11 cellular contexts compared by ENCODE assay signal in genomic region chr1:151061704-151062103, GRCh38. TPM values are rescaled to one million over a fixed set of nuclear protein-coding genes. Genes with fewer than 3 reads are reported as not detected.
A peak's percentile ranks its signal among the peaks of the same experiment; 100 is the strongest.
DNase-seq lines count a peak whose midpoint lies in the region; ATAC-seq, FAIRE-seq and TF ChIP-seq lines count a peak whose summit lies in the region.
"Had no signal": no experiment of that assay in that cellular context is flagged by ENCODE, and none has a peak within 500 bp of the region (broad histone marks: within the 10 kb centered on the region; RNA-seq: fewer than 3 reads in every experiment).

No MANE protein-coding gene starts in this region.

- H3K79me1 ChIP-seq in H1 (ENCODE audit: low read depth, low read length): peaks cover 4% of the 10 kb centered on the region

- peak overlapping the region; percentile 98 for H3K27ac Mint-ChIP-seq in neural crest cell (ENCODE audit: unreplicated experiment)

- no peak overlapping the region for H3K14ac ChIP-seq in H1 (ENCODE audit: insufficient read length)

- DNase-seq in DND-41: no peak
- DNase-seq in NB4 (ENCODE audit: low read depth): no peak
- DNase-seq in H1 (ENCODE audit: low read depth in 1 of 2, low spot score in 2 of 2): no peak
- DNase-seq in neural crest cell (ENCODE audit: low read depth, low spot score): no peak
- no peak for DNase-seq in hippocampal formation (lab: John Stamatoyannopoulos, UW)
- no peak for DNase-seq in NCI-H82 (lab: John Stamatoyannopoulos, UW)
- DNase-seq in stimulated activated CD4-positive, alpha-beta T cell treated with anti-CD3 and anti-CD28 coated beads, Interleukin-12 subunit alpha, Interleukin-12 subunit beta, amount 100 ng/mL, for 4 hours: no peak
- DNase-seq: Caco-2 had no signal

- peaks cover 11% of the 10 kb centered on the region for H4K20me1 ChIP-seq in DND-41 (ENCODE audit: insufficient read depth, low read length)
- peaks cover 0 to 5% of the 10 kb centered on the region in 2 experiments for H4K20me1 ChIP-seq in H1 (replicated peaks in 1 of 2; ENCODE audit: control insufficient read depth in 1 of 2, insufficient read depth in 2 of 2, low read length in 2 of 2)

- H3K4me2 ChIP-seq in DND-41 (ENCODE audit: insufficient read depth, low read length) (peak overlapping the region; percentile 79), H1 (ENCODE audit: insufficient read depth in 1 of 2, low read depth in 2 of 2, low read length in 2 of 2) (peak overlapping the region; percentile 81 to 96)

- 88% methylated on average over 2 of the region's 2 CpGs; no CpG with 5 or more reads in 1 of the 2 experiments for WGBS in H1 (ENCODE audit: extremely low coverage in 1 of 2, insufficient coverage in 1 of 2, insufficient read length in 1 of 2, insufficient replicate concordance in 2 of 2, low coverage in 1 of 2, low lambda C conversion rate in 2 of 2, missing lambda C conversion rate in 1 of 2), 2 experiments

- H3K4me1 ChIP-seq in DND-41 (ENCODE audit: insufficient read depth, low read length) (peaks cover 80% of the 10 kb centered on the region), H1 (replicated peaks in 1 of 4; ENCODE audit: control insufficient read depth in 3 of 4, insufficient read depth in 4 of 4, low read length in 3 of 4) (peaks cover 4 to 14% (median 6%) of the 10 kb centered on the region in 4 experiments; a peak in 6 of 7 replicates)

- peak overlapping the region; percentile 57 to 92 for H3K4me3 ChIP-seq in DND-41 (ENCODE audit: low read depth in 1 of 2, low read length in 2 of 2)
- H3K4me3 ChIP-seq in NB4 (ENCODE audit: low read depth, low read length): peak overlapping the region; percentile 99
- peak overlapping the region in 3 of 4 experiments; percentile 80 to 97 (median 94); a peak in 5 of 8 replicates for H3K4me3 ChIP-seq in H1 (ENCODE audit: extremely low read depth in 1 of 4, insufficient read depth in 2 of 4, low read depth in 3 of 4, low read length in 4 of 4)

- POLR2A ChIA-PET in H1 (lab: Charles Lee; ENCODE audit: partially characterized antibody): interaction anchor here (0.6 to 9.1 kb wide), 3 partner anchors 9 to 90 kb away, joined by 3 to 107 read pairs (median 47); partner anchors contain the start of genes C1orf56 and GABPB2

- H2AK5ac ChIP-seq in H1 (ENCODE audit: low read depth, low read length): no peak overlapping the region

- H3K27me3 Mint-ChIP-seq in neural crest cell (ENCODE audit: low read depth): no peaks in the 10 kb centered on the region
- H3K27me3 Mint-ChIP-seq: central memory CD8-positive, alpha-beta T cell; stimulated activated memory B cell treated with anti-CD40 and anti-IgM and Interleukin-4, amounts not matched to agents 10 μg/mL and 1 μg/mL and 100 μg/mL, for 72 hours had no signal

- no peak for TF ChIP-seq POLR2A in NB4 (IDR thresholded peaks at IDR 0.05; ENCODE audit: extremely low read depth, insufficient read length)
- no peak for TF ChIP-seq POLR2A in H1 (IDR thresholded peaks at IDR 0.05; ENCODE audit: control extremely low read depth in 1 of 2, low read depth in 2 of 2, low read length in 2 of 2)

- no peak for FAIRE-seq in H1 (lab: Jason Lieb, UNC)

- no peaks in the 10 kb centered on the region for H3K9me3 Mint-ChIP-seq in neural crest cell
- H3K9me3 Mint-ChIP-seq: central memory CD8-positive, alpha-beta T cell; stimulated activated memory B cell treated with anti-CD40 and anti-IgM and Interleukin-4, amounts not matched to agents 10 μg/mL and 1 μg/mL and 100 μg/mL, for 72 hours had no signal

- H2AFZ ChIP-seq in DND-41 (ENCODE audit: low read depth, low read length): no peak overlapping the region
- H2AFZ ChIP-seq in H1 (ENCODE audit: low read length): no peak overlapping the region

- TF ChIP-seq EP300 in H1 (IDR thresholded peaks at IDR 0.05; ENCODE audit: borderline replicate concordance in 1 of 2, low read depth in 2 of 2, low read length in 2 of 2): no peak

- peak overlapping the region; percentile 98 for H3K4me3 Mint-ChIP-seq in neural crest cell
- H3K4me3 Mint-ChIP-seq: central memory CD8-positive, alpha-beta T cell; stimulated activated memory B cell treated with anti-CD40 and anti-IgM and Interleukin-4, amounts not matched to agents 10 μg/mL and 1 μg/mL and 100 μg/mL, for 72 hours had no signal

- H3K18ac ChIP-seq in H1 (ENCODE audit: extremely low read depth, low read length): no peak overlapping the region

- peaks cover 13% of the 10 kb centered on the region; the same call in 1 of the 2 replicates for H3K23me2 ChIP-seq in H1 (ENCODE audit: low read depth, low read length)

- H3K9ac ChIP-seq in DND-41 (ENCODE audit: low read depth, low read length) (peak overlapping the region; percentile 89), H1 (replicated peaks in 1 of 4; ENCODE audit: extremely low read depth in 1 of 4, low read depth in 3 of 4, low read length in 3 of 4) (no peak overlapping the region)

- no peak overlapping the region for H3K4ac ChIP-seq in H1 (replicated peaks; ENCODE audit: insufficient read length, low read depth, low read length)

- H2BK5ac ChIP-seq in H1 (ENCODE audit: low read depth, low read length): no peak overlapping the region

- H3K27ac ChIP-seq in DND-41 (ENCODE audit: low read length): peak overlapping the region; percentile 94
- H3K27ac ChIP-seq in H1 (ENCODE audit: low read depth, low read length): no peak overlapping the region

- ATAC-seq in DND-41 (ENCODE audit: insufficient read depth, low read depth) (no peak), HG03095 (IDR thresholded peaks at IDR 0.05; ENCODE audit: unreplicated experiment) (no peak)
- ATAC-seq: stimulated activated memory B cell treated with anti-CD40 and anti-IgM and Interleukin-4, amounts not matched to agents 10 μg/mL and 1 μg/mL and 100 μg/mL, for 72 hours had no signal

- no peak overlapping the region for H2BK20ac ChIP-seq in H1 (ENCODE audit: low read length)

- H4K8ac ChIP-seq in H1 (ENCODE audit: extremely low read depth, insufficient read depth, low read length): no peak overlapping the region

- TF ChIP-seq CTCF in DND-41 (IDR thresholded peaks at IDR 0.05; ENCODE audit: borderline replicate concordance, extremely low read depth, low read length, poor library complexity, severe bottlenecking) (no peak), NB4 (IDR thresholded peaks at IDR 0.05; ENCODE audit: low read depth, low read length) (no peak), H1 (IDR thresholded peaks at IDR 0.05; ENCODE audit: control extremely low read depth in 1 of 3, insufficient read depth in 1 of 3, low read depth in 1 of 3, low read length in 3 of 3) (no peak), neural crest cell (conservative IDR thresholded peaks at IDR 0.05) (no peak)

- H4K5ac ChIP-seq in H1 (ENCODE audit: insufficient read length, low read depth, low read length): no peak overlapping the region

- CTCF ChIA-PET in H1 (lab: Charles Lee; ENCODE audit: partially characterized antibody): interaction anchor here (1.3 to 7.3 kb wide), 6 partner anchors 10 to 103 kb away, joined by 4 to 95 read pairs (median 14); partner anchors contain the start of genes C1orf56 and GABPB2

- H3K36me3 ChIP-seq in DND-41 (ENCODE audit: insufficient read depth, low read length) (peaks cover 36% of the 10 kb centered on the region), H1 (ENCODE audit: control insufficient read depth in 2 of 4, insufficient read depth in 4 of 4, low read length in 3 of 4) (peaks cover 0 to 1% (median under 1%) of the 10 kb centered on the region in 4 experiments; a peak in 5 of 8 replicates)

- H3K56ac ChIP-seq in H1 (replicated peaks; ENCODE audit: insufficient read length, low read depth, low read length): no peak overlapping the region

- no peak overlapping the region for H3K23ac ChIP-seq in H1 (ENCODE audit: insufficient read length)

- no peak overlapping the region for H2BK15ac ChIP-seq in H1 (ENCODE audit: low read length)

- no peak overlapping the region for H2BK12ac ChIP-seq in H1 (ENCODE audit: low read depth, low read length)

- H4K91ac ChIP-seq in H1 (replicated peaks; ENCODE audit: insufficient read length, low read length): no peak overlapping the region

- H3K79me2 ChIP-seq in DND-41 (ENCODE audit: insufficient read depth, low read length) (peaks cover 99% of the 10 kb centered on the region), H1 (ENCODE audit: control insufficient read depth in 1 of 2, insufficient read depth in 2 of 2, low read length in 2 of 2) (peaks cover 7 to 78% of the 10 kb centered on the region in 2 experiments)

- TF ChIP-seq RAD21 in H1 (IDR thresholded peaks at IDR 0.05 in 1 of 2, conservative IDR thresholded peaks at IDR 0.05 in 1 of 2; ENCODE audit: low read depth in 2 of 2, low read length in 2 of 2): no peak

- no peaks in the 10 kb centered on the region for H3K9me3 ChIP-seq in DND-41 (ENCODE audit: insufficient read depth, low read length, severe bottlenecking)
- no peaks in the 10 kb centered on the region for H3K9me3 ChIP-seq in H1 (ENCODE audit: insufficient read depth in 2 of 2, low read depth in 1 of 2, low read length in 1 of 2)
- H3K9me3 ChIP-seq: Caco-2 had no signal

- peaks cover 20% of the 10 kb centered on the region for H3K36me3 Mint-ChIP-seq in neural crest cell (ENCODE audit: low read depth)

- no peak overlapping the region for H2BK120ac ChIP-seq in H1 (replicated peaks; ENCODE audit: low read depth, low read length)

- H3K27me3 ChIP-seq in DND-41 (ENCODE audit: insufficient read depth, low read length, poor library complexity): no peaks in the 10 kb centered on the region
- no peaks in the 10 kb centered on the region for H3K27me3 ChIP-seq in H1 (replicated peaks in 1 of 4; ENCODE audit: control insufficient read depth in 3 of 4, extremely low read depth in 1 of 4, insufficient read depth in 3 of 4, low read length in 3 of 4)

- H3K4me1 Mint-ChIP-seq in neural crest cell: peaks cover 67% of the 10 kb centered on the region

RNA-seq across cellular contexts. Expression of gene MLLT11, which starts 1.5 kb away (rescaled TPM):
- total RNA-seq in H1 (2021; fragmentation: NEBNext Ultra II Directional; extraction: Animal tissue kit (Norgen Biotek cat#: 25700)): 18.1 and 19.2 TPM in 2 replicates
- 10.2 and 13.7 TPM in 2 replicates for polyA plus RNA-seq in H1 (2011; rRNA removed)
- 13.5 TPM for polyA plus RNA-seq in H1 (2011; cell fraction: cytosol; rRNA removed)
- 7.0 TPM for polyA plus RNA-seq in H1 (2011; cell fraction: nucleus; rRNA removed)
- 12.4 to 16.6 TPM (median 13.0 TPM) in 4 replicates for polyA plus RNA-seq in H1 (2012, experiment 1 of 2)
- 9.6 TPM for polyA plus RNA-seq in H1 (2012, experiment 2 of 2)
- 22.1 TPM for polyA plus RNA-seq in H1 (2013, experiment 1 of 2)
- 22.9 TPM for polyA plus RNA-seq in H1 (2013, experiment 2 of 2)
- polyA minus RNA-seq in H1 (2011; rRNA and poly(A)+ RNA removed): 11.1 and 13.9 TPM in 2 replicates
- 5.0 TPM for polyA minus RNA-seq in H1 (2011; cell fraction: cytosol; rRNA and poly(A)+ RNA removed)
- 4.8 TPM for polyA minus RNA-seq in H1 (2011; cell fraction: nucleus; rRNA and poly(A)+ RNA removed)
- total RNA-seq in neural crest cell: 63.9 and 66.1 TPM in 2 replicates

RNA-seq across cellular contexts. Expression of gene CDC42SE1, which starts 2.3 kb away (rescaled TPM):
- total RNA-seq in H1 (2021; fragmentation: NEBNext Ultra II Directional; extraction: Animal tissue kit (Norgen Biotek cat#: 25700)): 67.8 and 74.1 TPM in 2 replicates
- polyA plus RNA-seq in H1 (2011; rRNA removed): 29.0 and 30.5 TPM in 2 replicates
- 45.2 TPM for polyA plus RNA-seq in H1 (2011; cell fraction: cytosol; rRNA removed)
- polyA plus RNA-seq in H1 (2011; cell fraction: nucleus; rRNA removed): 40.0 TPM
- 43.3 to 55.4 TPM (median 51.1 TPM) in 4 replicates for polyA plus RNA-seq in H1 (2012, experiment 1 of 2)
- 29.2 TPM for polyA plus RNA-seq in H1 (2012, experiment 2 of 2)
- polyA plus RNA-seq in H1 (2013, experiment 1 of 2): 46.2 TPM
- 45.3 TPM for polyA plus RNA-seq in H1 (2013, experiment 2 of 2)
- 69.5 and 73.2 TPM in 2 replicates for polyA minus RNA-seq in H1 (2011; rRNA and poly(A)+ RNA removed)
- polyA minus RNA-seq in H1 (2011; cell fraction: cytosol; rRNA and poly(A)+ RNA removed): 29.5 TPM
- 32.7 TPM for polyA minus RNA-seq in H1 (2011; cell fraction: nucleus; rRNA and poly(A)+ RNA removed)
- total RNA-seq in neural crest cell: 111 and 115 TPM in 2 replicates

RNA-seq across cellular contexts. Expression of gene GABPB2, which starts 8.9 kb away (rescaled TPM):
- total RNA-seq in H1 (2021; fragmentation: NEBNext Ultra II Directional; extraction: Animal tissue kit (Norgen Biotek cat#: 25700)): 1.9 and 2.4 TPM in 2 replicates
- polyA plus RNA-seq in H1 (2011; rRNA removed): 1.4 and 1.8 TPM in 2 replicates
- 2.8 TPM for polyA plus RNA-seq in H1 (2011; cell fraction: cytosol; rRNA removed)
- 3.6 TPM for polyA plus RNA-seq in H1 (2011; cell fraction: nucleus; rRNA removed)
- 1.1 to 1.5 TPM (median 1.2 TPM) in 4 replicates for polyA plus RNA-seq in H1 (2012, experiment 1 of 2)
- 0.17 TPM for polyA plus RNA-seq in H1 (2012, experiment 2 of 2)
- polyA plus RNA-seq in H1 (2013, experiment 1 of 2): 1.5 TPM
- polyA plus RNA-seq in H1 (2013, experiment 2 of 2): 1.3 TPM
- polyA minus RNA-seq in H1 (2011; rRNA and poly(A)+ RNA removed): 8.0 and 8.6 TPM in 2 replicates
- 3.0 TPM for polyA minus RNA-seq in H1 (2011; cell fraction: cytosol; rRNA and poly(A)+ RNA removed)
- polyA minus RNA-seq in H1 (2011; cell fraction: nucleus; rRNA and poly(A)+ RNA removed): 1.8 TPM
- total RNA-seq in neural crest cell: 6.1 and 7.8 TPM in 2 replicates

RNA-seq across cellular contexts. Expression of gene C1orf56, which starts 14.2 kb away (rescaled TPM):
- total RNA-seq in H1 (2021; fragmentation: NEBNext Ultra II Directional; extraction: Animal tissue kit (Norgen Biotek cat#: 25700)): 3.0 and 5.0 TPM in 2 replicates
- 3.4 and 5.6 TPM in 2 replicates for polyA plus RNA-seq in H1 (2011; rRNA removed)
- 2.7 TPM for polyA plus RNA-seq in H1 (2011; cell fraction: cytosol; rRNA removed)
- polyA plus RNA-seq in H1 (2011; cell fraction: nucleus; rRNA removed): 3.9 TPM
- polyA plus RNA-seq in H1 (2012, experiment 1 of 2): 3.1 to 4.8 TPM (median 3.5 TPM) in 4 replicates
- 4.0 TPM for polyA plus RNA-seq in H1 (2012, experiment 2 of 2)
- polyA plus RNA-seq in H1 (2013, experiment 1 of 2): 3.0 TPM
- 3.2 TPM for polyA plus RNA-seq in H1 (2013, experiment 2 of 2)
- polyA minus RNA-seq in H1 (2011; rRNA and poly(A)+ RNA removed): 1.2 and 4.4 TPM in 2 replicates
- 1.0 TPM for polyA minus RNA-seq in H1 (2011; cell fraction: cytosol; rRNA and poly(A)+ RNA removed)
- polyA minus RNA-seq in H1 (2011; cell fraction: nucleus; rRNA and poly(A)+ RNA removed): 2.8 TPM
- total RNA-seq in neural crest cell: 6.3 and 8.0 TPM in 2 replicates

RNA-seq across cellular contexts. Expression of gene BNIPL, which starts 25.3 kb away (rescaled TPM):
- 2.3 and 2.4 TPM in 2 replicates for total RNA-seq in H1 (2021; fragmentation: NEBNext Ultra II Directional; extraction: Animal tissue kit (Norgen Biotek cat#: 25700))
- polyA plus RNA-seq in H1 (2011; rRNA removed): 3.3 and 3.5 TPM in 2 replicates
- polyA plus RNA-seq in H1 (2011; cell fraction: cytosol; rRNA removed): 4.2 TPM
- polyA plus RNA-seq in H1 (2011; cell fraction: nucleus; rRNA removed): 5.8 TPM
- polyA plus RNA-seq in H1 (2012, experiment 1 of 2): 2.3 to 3.7 TPM (median 2.9 TPM) in 4 replicates
- 1.3 TPM for polyA plus RNA-seq in H1 (2012, experiment 2 of 2)
- 1.1 TPM for polyA plus RNA-seq in H1 (2013, experiment 1 of 2)
- 0.88 TPM for polyA plus RNA-seq in H1 (2013, experiment 2 of 2)
- polyA minus RNA-seq in H1 (2011; rRNA and poly(A)+ RNA removed): 2.6 and 3.9 TPM in 2 replicates
- polyA minus RNA-seq in H1 (2011; cell fraction: cytosol; rRNA and poly(A)+ RNA removed): 0.37 TPM
- polyA minus RNA-seq in H1 (2011; cell fraction: nucleus; rRNA and poly(A)+ RNA removed): 1.00 TPM
- total RNA-seq in neural crest cell: 0.79 and 1.1 TPM in 2 replicates
